Comparison of ENCODE assay signal across 1 cellular context in the genomic region with DNA sequence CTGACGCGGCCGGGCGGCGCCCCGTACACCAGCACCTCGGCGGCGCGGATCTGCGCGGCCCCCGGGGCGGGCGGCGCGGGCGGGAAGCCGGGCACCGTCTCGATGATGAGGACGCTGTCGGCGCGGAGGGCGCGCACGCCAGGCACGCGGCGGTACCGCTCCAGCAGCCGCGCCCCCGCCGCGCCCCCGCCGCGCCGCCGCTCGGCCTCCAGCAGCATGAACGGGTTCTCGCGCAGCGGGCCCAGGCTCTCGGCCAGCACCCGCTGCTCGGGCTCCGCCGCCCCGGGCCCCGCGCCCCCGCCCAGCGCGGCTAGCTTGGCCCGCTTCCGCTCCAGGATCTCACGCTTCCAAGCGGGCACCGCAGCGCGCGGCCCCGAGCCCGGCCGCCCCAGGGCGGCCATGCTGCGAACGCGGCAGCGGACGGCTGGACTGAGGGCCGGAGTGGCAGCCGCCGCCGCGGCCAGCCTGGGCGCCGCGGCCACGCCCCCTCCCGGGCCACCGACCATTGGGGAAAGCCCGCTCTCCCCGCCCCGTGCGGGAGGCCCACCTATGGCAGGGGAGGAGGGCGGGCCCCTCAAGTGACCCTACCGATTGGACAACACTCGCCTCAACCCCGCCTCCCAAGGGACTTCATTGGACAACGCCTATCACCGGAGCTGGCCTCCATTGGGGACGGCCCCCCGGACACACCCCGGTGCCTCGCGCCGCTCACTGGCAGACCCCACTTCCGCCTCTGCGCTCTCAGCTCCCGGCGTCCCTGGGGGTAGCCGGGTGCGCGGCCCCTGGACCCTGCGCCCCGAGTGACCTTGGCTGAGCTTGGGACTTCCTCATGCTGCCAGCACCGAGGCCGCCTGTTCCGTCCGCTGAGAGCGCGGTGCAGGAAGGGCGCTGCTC.
TF ChIP-seq lines count a peak whose summit lies in the region.

A gene with protein sequence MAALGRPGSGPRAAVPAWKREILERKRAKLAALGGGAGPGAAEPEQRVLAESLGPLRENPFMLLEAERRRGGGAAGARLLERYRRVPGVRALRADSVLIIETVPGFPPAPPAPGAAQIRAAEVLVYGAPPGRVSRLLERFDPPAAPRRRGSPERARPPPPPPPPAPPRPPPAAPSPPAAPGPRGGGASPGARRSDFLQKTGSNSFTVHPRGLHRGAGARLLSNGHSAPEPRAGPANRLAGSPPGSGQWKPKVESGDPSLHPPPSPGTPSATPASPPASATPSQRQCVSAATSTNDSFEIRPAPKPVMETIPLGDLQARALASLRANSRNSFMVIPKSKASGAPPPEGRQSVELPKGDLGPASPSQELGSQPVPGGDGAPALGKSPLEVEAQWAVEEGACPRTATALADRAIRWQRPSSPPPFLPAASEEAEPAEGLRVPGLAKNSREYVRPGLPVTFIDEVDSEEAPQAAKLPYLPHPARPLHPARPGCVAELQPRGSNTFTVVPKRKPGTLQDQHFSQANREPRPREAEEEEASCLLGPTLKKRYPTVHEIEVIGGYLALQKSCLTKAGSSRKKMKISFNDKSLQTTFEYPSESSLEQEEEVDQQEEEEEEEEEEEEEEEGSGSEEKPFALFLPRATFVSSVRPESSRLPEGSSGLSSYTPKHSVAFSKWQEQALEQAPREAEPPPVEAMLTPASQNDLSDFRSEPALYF (minus strand): TSS at position 431 of the 894 bp plus-strand sequence. CDS start 30 bp downstream, at position 401.

TF ChIP-seq in HepG2, 621 proteins besides CTCF, POLR2A, EP300 and RAD21 (continued from another document and continues in another):
- TF ChIP-seq, protein P1, sequence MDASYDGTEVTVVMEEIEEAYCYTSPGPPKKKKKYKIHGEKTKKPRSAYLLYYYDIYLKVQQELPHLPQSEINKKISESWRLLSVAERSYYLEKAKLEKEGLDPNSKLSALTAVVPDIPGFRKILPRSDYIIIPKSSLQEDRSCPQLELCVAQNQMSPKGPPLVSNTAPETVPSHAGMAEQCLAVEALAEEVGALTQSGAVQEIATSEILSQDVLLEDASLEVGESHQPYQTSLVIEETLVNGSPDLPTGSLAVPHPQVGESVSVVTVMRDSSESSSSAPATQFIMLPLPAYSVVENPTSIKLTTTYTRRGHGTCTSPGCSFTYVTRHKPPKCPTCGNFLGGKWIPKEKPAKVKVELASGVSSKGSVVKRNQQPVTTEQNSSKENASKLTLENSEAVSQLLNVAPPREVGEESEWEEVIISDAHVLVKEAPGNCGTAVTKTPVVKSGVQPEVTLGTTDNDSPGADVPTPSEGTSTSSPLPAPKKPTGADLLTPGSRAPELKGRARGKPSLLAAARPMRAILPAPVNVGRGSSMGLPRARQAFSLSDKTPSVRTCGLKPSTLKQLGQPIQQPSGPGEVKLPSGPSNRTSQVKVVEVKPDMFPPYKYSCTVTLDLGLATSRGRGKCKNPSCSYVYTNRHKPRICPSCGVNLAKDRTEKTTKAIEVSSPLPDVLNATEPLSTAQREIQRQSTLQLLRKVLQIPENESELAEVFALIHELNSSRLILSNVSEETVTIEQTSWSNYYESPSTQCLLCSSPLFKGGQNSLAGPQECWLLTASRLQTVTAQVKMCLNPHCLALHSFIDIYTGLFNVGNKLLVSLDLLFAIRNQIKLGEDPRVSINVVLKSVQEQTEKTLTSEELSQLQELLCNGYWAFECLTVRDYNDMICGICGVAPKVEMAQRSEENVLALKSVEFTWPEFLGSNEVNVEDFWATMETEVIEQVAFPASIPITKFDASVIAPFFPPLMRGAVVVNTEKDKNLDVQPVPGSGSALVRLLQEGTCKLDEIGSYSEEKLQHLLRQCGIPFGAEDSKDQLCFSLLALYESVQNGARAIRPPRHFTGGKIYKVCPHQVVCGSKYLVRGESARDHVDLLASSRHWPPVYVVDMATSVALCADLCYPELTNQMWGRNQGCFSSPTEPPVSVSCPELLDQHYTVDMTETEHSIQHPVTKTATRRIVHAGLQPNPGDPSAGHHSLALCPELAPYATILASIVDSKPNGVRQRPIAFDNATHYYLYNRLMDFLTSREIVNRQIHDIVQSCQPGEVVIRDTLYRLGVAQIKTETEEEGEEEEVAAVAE (CRISPR knock-in tag; IDR thresholded peaks at IDR 0.05; ENCODE audit: borderline replicate concordance) = peak; percentile 88; the same call in 1 of the 2 replicates
- no peak for TF ChIP-seq ETV6 (CRISPR knock-in tag; conservative IDR thresholded peaks at IDR 0.05)
- TF ChIP-seq, protein P2, sequence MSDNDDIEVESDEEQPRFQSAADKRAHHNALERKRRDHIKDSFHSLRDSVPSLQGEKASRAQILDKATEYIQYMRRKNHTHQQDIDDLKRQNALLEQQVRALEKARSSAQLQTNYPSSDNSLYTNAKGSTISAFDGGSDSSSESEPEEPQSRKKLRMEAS (IDR thresholded peaks at IDR 0.05) = peak; percentile 86
- TF ChIP-seq, protein P3, sequence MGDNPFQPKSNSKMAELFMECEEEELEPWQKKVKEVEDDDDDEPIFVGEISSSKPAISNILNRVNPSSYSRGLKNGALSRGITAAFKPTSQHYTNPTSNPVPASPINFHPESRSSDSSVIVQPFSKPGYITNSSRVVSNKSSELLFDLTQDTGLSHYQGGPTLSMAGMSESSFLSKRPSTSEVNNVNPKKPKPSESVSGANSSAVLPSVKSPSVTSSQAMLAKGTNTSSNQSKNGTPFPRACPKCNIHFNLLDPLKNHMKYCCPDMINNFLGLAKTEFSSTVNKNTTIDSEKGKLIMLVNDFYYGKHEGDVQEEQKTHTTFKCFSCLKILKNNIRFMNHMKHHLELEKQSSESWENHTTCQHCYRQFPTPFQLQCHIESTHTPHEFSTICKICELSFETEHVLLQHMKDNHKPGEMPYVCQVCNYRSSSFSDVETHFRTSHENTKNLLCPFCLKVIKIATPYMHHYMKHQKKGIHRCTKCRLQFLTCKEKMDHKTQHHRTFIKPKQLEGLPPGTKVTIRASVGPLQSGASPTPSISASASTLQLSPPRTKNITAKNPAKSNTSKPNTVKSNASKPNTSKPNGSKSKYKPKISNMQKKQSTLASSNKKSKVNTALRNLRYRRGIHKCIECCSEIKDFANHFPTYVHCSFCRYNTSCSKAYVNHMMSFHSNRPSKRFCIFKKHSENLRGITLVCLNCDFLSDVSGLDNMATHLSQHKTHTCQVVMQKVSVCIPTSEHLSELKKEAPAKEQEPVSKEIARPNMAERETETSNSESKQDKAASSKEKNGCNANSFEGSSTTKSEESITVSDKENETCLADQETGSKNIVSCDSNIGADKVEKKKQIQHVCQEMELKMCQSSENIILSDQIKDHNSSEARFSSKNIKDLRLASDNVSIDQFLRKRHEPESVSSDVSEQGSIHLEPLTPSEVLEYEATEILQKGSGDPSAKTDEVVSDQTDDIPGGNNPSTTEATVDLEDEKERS (CRISPR knock-in tag; IDR thresholded peaks at IDR 0.05) = peak; percentile 76
- TF ChIP-seq HNF4A (CRISPR knock-in tag; IDR thresholded peaks at IDR 0.05) = peak; percentile 96
- TF ChIP-seq HMG20B (CRISPR knock-in tag; conservative IDR thresholded peaks at IDR 0.05) = 0 out of 2 replicates have a peak, but pooled peaks have one; percentile 58
- TF ChIP-seq, protein P4, sequence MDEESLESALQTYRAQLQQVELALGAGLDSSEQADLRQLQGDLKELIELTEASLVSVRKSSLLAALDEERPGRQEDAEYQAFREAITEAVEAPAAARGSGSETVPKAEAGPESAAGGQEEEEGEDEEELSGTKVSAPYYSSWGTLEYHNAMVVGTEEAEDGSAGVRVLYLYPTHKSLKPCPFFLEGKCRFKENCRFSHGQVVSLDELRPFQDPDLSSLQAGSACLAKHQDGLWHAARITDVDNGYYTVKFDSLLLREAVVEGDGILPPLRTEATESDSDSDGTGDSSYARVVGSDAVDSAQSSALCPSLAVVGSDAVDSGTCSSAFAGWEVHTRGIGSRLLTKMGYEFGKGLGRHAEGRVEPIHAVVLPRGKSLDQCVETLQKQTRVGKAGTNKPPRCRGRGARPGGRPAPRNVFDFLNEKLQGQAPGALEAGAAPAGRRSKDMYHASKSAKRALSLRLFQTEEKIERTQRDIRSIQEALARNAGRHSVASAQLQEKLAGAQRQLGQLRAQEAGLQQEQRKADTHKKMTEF (CRISPR knock-in tag; IDR thresholded peaks at IDR 0.05) = peak; percentile 98
- TF ChIP-seq ZNF746 (CRISPR knock-in tag; IDR thresholded peaks at IDR 0.05) = no peak
- TF ChIP-seq ZNF234 (CRISPR knock-in tag; conservative IDR thresholded peaks at IDR 0.05) = no peak
- TF ChIP-seq, protein P5, sequence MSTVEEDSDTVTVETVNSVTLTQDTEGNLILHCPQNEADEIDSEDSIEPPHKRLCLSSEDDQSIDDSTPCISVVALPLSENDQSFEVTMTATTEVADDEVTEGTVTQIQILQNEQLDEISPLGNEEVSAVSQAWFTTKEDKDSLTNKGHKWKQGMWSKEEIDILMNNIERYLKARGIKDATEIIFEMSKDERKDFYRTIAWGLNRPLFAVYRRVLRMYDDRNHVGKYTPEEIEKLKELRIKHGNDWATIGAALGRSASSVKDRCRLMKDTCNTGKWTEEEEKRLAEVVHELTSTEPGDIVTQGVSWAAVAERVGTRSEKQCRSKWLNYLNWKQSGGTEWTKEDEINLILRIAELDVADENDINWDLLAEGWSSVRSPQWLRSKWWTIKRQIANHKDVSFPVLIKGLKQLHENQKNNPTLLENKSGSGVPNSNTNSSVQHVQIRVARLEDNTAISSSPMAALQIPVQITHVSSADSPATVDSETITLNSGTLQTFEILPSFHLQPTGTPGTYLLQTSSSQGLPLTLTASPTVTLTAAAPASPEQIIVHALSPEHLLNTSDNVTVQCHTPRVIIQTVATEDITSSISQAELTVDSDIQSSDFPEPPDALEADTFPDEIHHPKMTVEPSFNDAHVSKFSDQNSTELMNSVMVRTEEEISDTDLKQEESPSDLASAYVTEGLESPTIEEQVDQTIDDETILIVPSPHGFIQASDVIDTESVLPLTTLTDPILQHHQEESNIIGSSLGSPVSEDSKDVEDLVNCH (CRISPR knock-in tag; IDR thresholded peaks at IDR 0.05) = no peak
- TF ChIP-seq RBAK (CRISPR knock-in tag; IDR thresholded peaks at IDR 0.05) = no peak
- no peak for TF ChIP-seq ZNF569 (CRISPR knock-in tag; IDR thresholded peaks at IDR 0.05; ENCODE audit: borderline replicate concordance)
- no peak for TF ChIP-seq NPAS2 (CRISPR knock-in tag; IDR thresholded peaks at IDR 0.05; ENCODE audit: borderline replicate concordance)
- TF ChIP-seq ZNF326 (CRISPR knock-in tag; IDR thresholded peaks at IDR 0.05; ENCODE audit: borderline replicate concordance) = peak; percentile 70; the same call in 1 of the 2 replicates
- TF ChIP-seq SNRNP70 (IDR thresholded peaks at IDR 0.05; ENCODE audit: low read depth, low read length) = no peak
- TF ChIP-seq ZNF230 (CRISPR knock-in tag; IDR thresholded peaks at IDR 0.05) = 0 out of 2 replicates have a peak, but pooled peaks have one; percentile 71
- TF ChIP-seq ZNF607 (CRISPR knock-in tag; IDR thresholded peaks at IDR 0.05; ENCODE audit: borderline replicate concordance) = peak; percentile 72; the same call in 1 of the 2 replicates
- no peak for TF ChIP-seq HNRNPUL1 (IDR thresholded peaks at IDR 0.05; ENCODE audit: low read depth, low read length)
- no peak for TF ChIP-seq MLLT10 (CRISPR knock-in tag; IDR thresholded peaks at IDR 0.05)
- TF ChIP-seq MIXL1 (CRISPR knock-in tag; IDR thresholded peaks at IDR 0.05) = peak; percentile 51; the same call in 1 of the 2 replicates
- TF ChIP-seq SMC3 (IDR thresholded peaks at IDR 0.05; ENCODE audit: low read length) = no peak
- peak; percentile 90 for TF ChIP-seq MED1 (CRISPR knock-in tag; IDR thresholded peaks at IDR 0.05)
- TF ChIP-seq ZNF747 (CRISPR knock-in tag; IDR thresholded peaks at IDR 0.05; ENCODE audit: borderline replicate concordance) = no peak
- 0 out of 2 replicates have a peak, but pooled peaks have one; percentile 43 for TF ChIP-seq MIER2 (CRISPR knock-in tag; IDR thresholded peaks at IDR 0.05)
- peak; percentile 82 for TF ChIP-seq ZNF143 (CRISPR knock-in tag; IDR thresholded peaks at IDR 0.05)
- no peak for TF ChIP-seq TCF12 (IDR thresholded peaks at IDR 0.05)
- TF ChIP-seq TCF12 (CRISPR knock-in tag; IDR thresholded peaks at IDR 0.05) = no peak
- no peak; the same call in 1 of the 2 replicates for TF ChIP-seq ZNF333 (CRISPR knock-in tag; IDR thresholded peaks at IDR 0.05; ENCODE audit: borderline replicate concordance)
- TF ChIP-seq ZBTB21 (CRISPR knock-in tag; IDR thresholded peaks at IDR 0.05) = no peak
- peak; percentile 43; the same call in 1 of the 2 replicates for TF ChIP-seq TGIF2 (CRISPR knock-in tag; IDR thresholded peaks at IDR 0.05)
- no peak for TF ChIP-seq RBM39 (IDR thresholded peaks at IDR 0.05; ENCODE audit: low read depth, low read length, poor library complexity, severe bottlenecking)
- TF ChIP-seq CEBPB (IDR thresholded peaks at IDR 0.05; ENCODE audit: borderline replicate concordance, low read depth, low read length) = no peak
- TF ChIP-seq ZFP90 (CRISPR knock-in tag; IDR thresholded peaks at IDR 0.05; ENCODE audit: borderline replicate concordance) = peak; percentile 63; the same call in 1 of the 2 replicates
- TF ChIP-seq MIER3 (CRISPR knock-in tag; IDR thresholded peaks at IDR 0.05; ENCODE audit: borderline replicate concordance) = peak; percentile 89
- TF ChIP-seq TCF7L2 (IDR thresholded peaks at IDR 0.05; ENCODE audit: low read depth, low read length) = no peak
- no peak for TF ChIP-seq JUND (CRISPR knock-in tag; IDR thresholded peaks at IDR 0.05)
- peak; percentile 75; the same call in 1 of the 2 replicates for TF ChIP-seq ZNF225 (CRISPR knock-in tag; IDR thresholded peaks at IDR 0.05)
- no peak for TF ChIP-seq MEIS1 (CRISPR knock-in tag; IDR thresholded peaks at IDR 0.05; ENCODE audit: borderline replicate concordance)
- TF ChIP-seq, protein P6, sequence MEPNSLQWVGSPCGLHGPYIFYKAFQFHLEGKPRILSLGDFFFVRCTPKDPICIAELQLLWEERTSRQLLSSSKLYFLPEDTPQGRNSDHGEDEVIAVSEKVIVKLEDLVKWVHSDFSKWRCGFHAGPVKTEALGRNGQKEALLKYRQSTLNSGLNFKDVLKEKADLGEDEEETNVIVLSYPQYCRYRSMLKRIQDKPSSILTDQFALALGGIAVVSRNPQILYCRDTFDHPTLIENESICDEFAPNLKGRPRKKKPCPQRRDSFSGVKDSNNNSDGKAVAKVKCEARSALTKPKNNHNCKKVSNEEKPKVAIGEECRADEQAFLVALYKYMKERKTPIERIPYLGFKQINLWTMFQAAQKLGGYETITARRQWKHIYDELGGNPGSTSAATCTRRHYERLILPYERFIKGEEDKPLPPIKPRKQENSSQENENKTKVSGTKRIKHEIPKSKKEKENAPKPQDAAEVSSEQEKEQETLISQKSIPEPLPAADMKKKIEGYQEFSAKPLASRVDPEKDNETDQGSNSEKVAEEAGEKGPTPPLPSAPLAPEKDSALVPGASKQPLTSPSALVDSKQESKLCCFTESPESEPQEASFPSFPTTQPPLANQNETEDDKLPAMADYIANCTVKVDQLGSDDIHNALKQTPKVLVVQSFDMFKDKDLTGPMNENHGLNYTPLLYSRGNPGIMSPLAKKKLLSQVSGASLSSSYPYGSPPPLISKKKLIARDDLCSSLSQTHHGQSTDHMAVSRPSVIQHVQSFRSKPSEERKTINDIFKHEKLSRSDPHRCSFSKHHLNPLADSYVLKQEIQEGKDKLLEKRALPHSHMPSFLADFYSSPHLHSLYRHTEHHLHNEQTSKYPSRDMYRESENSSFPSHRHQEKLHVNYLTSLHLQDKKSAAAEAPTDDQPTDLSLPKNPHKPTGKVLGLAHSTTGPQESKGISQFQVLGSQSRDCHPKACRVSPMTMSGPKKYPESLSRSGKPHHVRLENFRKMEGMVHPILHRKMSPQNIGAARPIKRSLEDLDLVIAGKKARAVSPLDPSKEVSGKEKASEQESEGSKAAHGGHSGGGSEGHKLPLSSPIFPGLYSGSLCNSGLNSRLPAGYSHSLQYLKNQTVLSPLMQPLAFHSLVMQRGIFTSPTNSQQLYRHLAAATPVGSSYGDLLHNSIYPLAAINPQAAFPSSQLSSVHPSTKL (CRISPR knock-in tag; IDR thresholded peaks at IDR 0.05) = peak; percentile 64
- TF ChIP-seq AHR (CRISPR knock-in tag; IDR thresholded peaks at IDR 0.05) = 0 out of 2 replicates have a peak, but pooled peaks have one; percentile 63
- no peak for TF ChIP-seq KLF13 (CRISPR knock-in tag; IDR thresholded peaks at IDR 0.05)
